Comparison of ENCODE assay signal across 8 cellular contexts in genomic region chr6:148110925-148111324, GRCh38.
"Had no signal": no experiment of that assay in that cellular context is flagged by ENCODE, and none has a peak within 500 bp of the region (broad histone marks: within the 10 kb centered on the region; RNA-seq: fewer than 3 reads in every experiment).

No MANE protein-coding gene starts in this region.

- DNase-seq: GDM1, GF-D8 had no signal

- FAIRE-seq: G401.6, GM12878, GM12891, GM12892, GM18507, GM19239 had no signal

- H3K4me3 ChIP-seq: GM12878 had no signal

- ATAC-seq: GM12878 had no signal
